In the genomic region with DNA sequence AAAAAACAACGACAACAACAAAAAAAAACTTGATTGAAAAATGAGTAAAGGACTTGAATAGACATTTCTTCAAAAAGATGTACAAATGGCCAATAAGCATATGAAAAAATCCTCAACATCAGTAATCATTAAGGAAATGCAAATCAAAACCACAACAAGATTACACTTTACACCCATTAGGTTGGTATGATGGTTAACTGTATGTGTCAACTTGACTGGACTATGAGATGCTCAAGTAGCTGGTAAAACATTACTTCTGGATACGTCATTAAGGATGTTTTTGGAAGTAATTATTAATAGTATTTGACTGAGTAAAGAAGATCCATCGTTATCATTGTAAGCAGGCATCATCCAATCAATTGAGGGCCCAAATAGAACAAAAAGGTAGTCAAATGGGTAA, we compare ENCODE assay signal across 10 cellular contexts.
"Had no signal": no experiment of that assay in that cellular context is flagged by ENCODE, and none has a peak within 500 bp of the region (broad histone marks: within the 10 kb centered on the region; RNA-seq: fewer than 3 reads in every experiment).

No MANE protein-coding gene starts in this region.

- ATAC-seq: gastroesophageal sphincter; left ventricle myocardium superior; stimulated activated naive CD8-positive, alpha-beta T cell treated with anti-CD3 and anti-CD28 coated beads, Interleukin-15, Interleukin-2, amounts not matched to agents 100 U/mL and 50 U/mL, for 24 hours had no signal

- DNase-seq: activated CD4-positive, alpha-beta T cell treated with anti-CD3 and anti-CD28 coated beads, Interleukin-2, amount 50 U/mL, for 1 hour; activated naive CD4-positive, alpha-beta T cell treated with anti-CD3 and anti-CD28 coated beads, Interleukin-2, amount 10 ng/mL, durations not matched to agents 7 days and 5 days; adrenal gland; caudate nucleus; effector CD8-positive, alpha-beta T cell; left ventricle myocardium superior; mesendoderm; stimulated activated CD4-positive, alpha-beta T cell treated with anti-CD3 and anti-CD28 coated beads, Interleukin-2, amount 100 ng/mL, for 48 hours; stimulated activated naive CD8-positive, alpha-beta T cell treated with anti-CD3 and anti-CD28 coated beads, Interleukin-15, Interleukin-2, amounts not matched to agents 100 U/mL and 50 U/mL, for 24 hours had no signal
